In the genomic region with DNA sequence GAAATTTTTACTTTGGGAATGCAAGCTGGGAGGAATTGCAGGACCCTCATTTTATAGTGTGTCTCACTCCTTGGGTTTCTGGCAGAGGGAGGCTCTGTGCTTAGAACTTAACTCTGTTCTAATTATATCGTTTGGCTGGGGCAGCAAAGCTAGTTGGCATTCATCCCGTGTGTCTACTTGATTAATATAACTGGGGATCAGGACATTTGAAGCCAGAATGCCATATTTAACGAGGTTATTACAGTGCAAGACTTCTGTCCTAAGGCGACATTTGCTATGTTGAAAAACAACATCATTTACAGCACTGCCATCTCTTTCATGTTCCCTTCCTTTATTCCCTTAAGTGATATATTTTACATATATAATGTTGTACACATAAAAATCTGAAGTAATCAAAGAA, we compare ENCODE assay signal across 13 cellular contexts.
DNase-seq lines count a peak whose midpoint lies in the region; ATAC-seq and TF ChIP-seq lines count a peak whose summit lies in the region.
"Had no signal": no experiment of that assay in that cellular context is flagged by ENCODE, and none has a peak within 500 bp of the region (broad histone marks: within the 10 kb centered on the region; RNA-seq: fewer than 3 reads in every experiment).

No MANE protein-coding gene starts in this region.

- H3K4me1 Mint-ChIP-seq in nephron (peaks cover 71% of the 10 kb centered on the region), Caco-2 (ENCODE audit: low read depth, unreplicated experiment) (no peaks in the 10 kb centered on the region)

- intact Hi-C loops in Caco-2 (cut with micrococcal nuclease; ENCODE audit: unreplicated experiment) = no loop called here

- H3K27me3 ChIP-seq in ACC112 (ENCODE audit: insufficient read depth, low read length) (no peaks in the 10 kb centered on the region), Caco-2 (replicated peaks; ENCODE audit: control insufficient read depth, insufficient read depth, low read length) (no peaks in the 10 kb centered on the region)

- no peak for ATAC-seq in GM19023 (IDR thresholded peaks at IDR 0.05; ENCODE audit: unreplicated experiment)
- ATAC-seq in GM18519 (IDR thresholded peaks at IDR 0.05; ENCODE audit: low FRiP score, unreplicated experiment) = no peak

- peak overlapping the region; percentile 21 for H2AFZ ChIP-seq in ACC112 (ENCODE audit: low read length, unreplicated experiment)

- TF ChIP-seq CTCF in nephron (IDR thresholded peaks at IDR 0.05; ENCODE audit: unreplicated experiment in 3 of 3) (no peak), Caco-2 (IDR thresholded peaks at IDR 0.05; ENCODE audit: insufficient read depth in 1 of 2, low read depth in 1 of 2, low read length in 1 of 2, severe bottlenecking in 1 of 2, unreplicated experiment in 1 of 2) (no peak)

- CTCF ChIA-PET in Caco-2 (lab: Charles Lee) = no interaction called here

- H3K4me1 ChIP-seq in ACC112 (ENCODE audit: control insufficient read depth, insufficient read depth, low read length, unreplicated experiment) (peaks cover 39% of the 10 kb centered on the region), Caco-2 (no peaks in the 10 kb centered on the region)

- no peaks in the 10 kb centered on the region for H3K79me2 ChIP-seq in ACC112 (ENCODE audit: control insufficient read depth, insufficient read depth, low read length, unreplicated experiment)

- no peaks in the 10 kb centered on the region for H3K27me3 Mint-ChIP-seq in nephron (ENCODE audit: low read depth)
- H3K27me3 Mint-ChIP-seq in Caco-2 (ENCODE audit: insufficient read depth, unreplicated experiment) = peaks cover 8% of the 10 kb centered on the region

- no peak overlapping the region for H3K4me3 ChIP-seq in ACC112 (ENCODE audit: low read depth, low read length)
- no peak overlapping the region for H3K4me3 ChIP-seq in Caco-2 (ENCODE audit: low read depth, low read length)

- H3K9me3 ChIP-seq in Caco-2 = no peaks in the 10 kb centered on the region

- no peaks in the 10 kb centered on the region for H3K9me3 Mint-ChIP-seq in nephron
- no peaks in the 10 kb centered on the region for H3K9me3 Mint-ChIP-seq in Caco-2 (ENCODE audit: unreplicated experiment)
- H3K9me3 Mint-ChIP-seq: nephron progenitor cell, type B pancreatic cell had no signal

- no peak overlapping the region for H3K27ac ChIP-seq in ACC112 (ENCODE audit: low read depth, low read length)
- H3K27ac ChIP-seq: WERI-Rb-1 had no signal

- H3K4me3 Mint-ChIP-seq in nephron (no peak overlapping the region), Caco-2 (ENCODE audit: unreplicated experiment) (no peak overlapping the region)
- H3K4me3 Mint-ChIP-seq: nephron progenitor cell, type B pancreatic cell had no signal

- POLR2A ChIA-PET in Caco-2 (lab: Charles Lee) = no interaction called here

- BruUV-seq in Caco-2 (replicated peaks; lab: Mats Ljungman, UMichigan) = no TSS peak

- H3K36me3 Mint-ChIP-seq in nephron (ENCODE audit: low read depth) = peaks cover 4% of the 10 kb centered on the region
- H3K36me3 Mint-ChIP-seq in Caco-2 (ENCODE audit: insufficient read depth, unreplicated experiment) = no peaks in the 10 kb centered on the region

- peak; percentile 95 for DNase-seq in NCI-H1694 treated with DMSO at 0.1 percent for 48 hours (lab: John Stamatoyannopoulos, UW)
- peak; percentile 10 to 15 for DNase-seq in cerebellar nuclear complex (lab: John Stamatoyannopoulos, UW)
- no peak for DNase-seq in NCI-H2029 treated with DMSO at 0.1 percent for 48 hours (lab: John Stamatoyannopoulos, UW)
- no peak for DNase-seq in Caco-2
- DNase-seq: dermis blood vessel endothelial cell, NCI-H748 treated with DMSO at 0.1 percent for 48 hours, nephron progenitor cell, WERI-Rb-1 had no signal

- H3K36me3 ChIP-seq in ACC112 (ENCODE audit: insufficient read depth, low read length) (no peaks in the 10 kb centered on the region), Caco-2 (ENCODE audit: control insufficient read depth, insufficient read depth, low read length) (no peaks in the 10 kb centered on the region)
- H3K36me3 ChIP-seq: WERI-Rb-1 had no signal

- H3K27ac Mint-ChIP-seq in nephron (peak overlapping the region; percentile 44 to 60 (median 59)), Caco-2 (ENCODE audit: unreplicated experiment) (no peak overlapping the region)
- H3K27ac Mint-ChIP-seq: nephron progenitor cell, type B pancreatic cell had no signal

Comparison
In these comparisons a context has a peak if more than half of its experiments do, and no peak if none do; other contexts are left out.
1. DNase-seq: peak in NCI-H1694 treated with DMSO at 0.1 percent for 48 hours (single experiment) and cerebellar nuclear complex (2 of 2); none in NCI-H2029 treated with DMSO at 0.1 percent for 48 hours (single experiment) and Caco-2 (0 of 2).